Comparison of ENCODE assay signal across 17 cellular contexts in the genomic region with DNA sequence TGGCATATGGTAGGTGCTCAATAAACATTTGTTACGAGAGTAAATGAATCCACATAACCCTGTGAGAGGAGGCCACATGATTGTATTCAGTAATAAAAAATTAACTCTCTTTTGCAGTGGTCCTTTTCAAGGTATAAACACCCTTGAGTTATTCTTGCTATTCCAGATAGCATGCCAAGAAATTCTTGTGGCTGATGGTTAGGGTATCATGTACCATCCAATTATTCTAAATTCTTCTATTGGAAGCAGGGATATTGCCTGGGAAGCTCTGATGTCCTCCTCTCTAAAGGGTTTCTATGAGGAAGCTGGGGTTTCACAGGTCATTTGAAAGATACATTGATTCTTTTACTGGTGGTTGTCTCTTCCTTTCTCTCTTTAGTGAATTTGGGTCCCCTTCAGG.
"Had no signal": no experiment of that assay in that cellular context is flagged by ENCODE, and none has a peak within 500 bp of the region (broad histone marks: within the 10 kb centered on the region; RNA-seq: fewer than 3 reads in every experiment).

No MANE protein-coding gene starts in this region.

- DNase-seq: colonic mucosa; dermis blood vessel endothelial cell; esophagus squamous epithelium; foreskin fibroblast; head of caudate nucleus; hippocampal formation; kidney glomerular epithelial cell; mesendoderm; natural killer cell; posterior cingulate gyrus; sigmoid colon; small intestine; stimulated activated CD4-positive, alpha-beta T cell treated with anti-CD3 and anti-CD28 coated beads, Interleukin-12 subunit alpha, Interleukin-12 subunit beta, amount 100 ng/mL, for 4 hours; stimulated activated naive CD4-positive, alpha-beta T cell; stomach; substantia nigra; transverse colon had no signal
